In genomic region chr7:22373911-22374310, GRCh38 we compare ENCODE assay signal across 28 cellular contexts. TPM values are rescaled to one million over a fixed set of nuclear protein-coding genes. Genes with fewer than 3 reads are reported as not detected.
"Had no signal": no experiment of that assay in that cellular context is flagged by ENCODE, and none has a peak within 500 bp of the region (broad histone marks: within the 10 kb centered on the region; RNA-seq: fewer than 3 reads in every experiment).

No MANE protein-coding gene starts in this region.

- H3K9me3 ChIP-seq: left lung, lower lobe of right lung, neutrophil, right atrium auricular region, stomach, testis, thyroid gland, transverse colon, upper lobe of left lung, vagina had no signal

- H3K36me3 ChIP-seq: left lung, lower lobe of right lung, neural progenitor cell, neutrophil, right atrium auricular region, stomach, thyroid gland, transverse colon, upper lobe of left lung, vagina had no signal

- DNase-seq: immature natural killer cell; kidney; left colon; left lung; lower lobe of right lung; mammary epithelial cell; mesenchymal stem cell; naive thymus-derived CD8-positive, alpha-beta T cell; nephron progenitor cell; occipital lobe; stimulated activated CD4-positive, alpha-beta T cell treated with anti-CD3 and anti-CD28 coated beads, Interleukin-12 subunit alpha, Interleukin-12 subunit beta, amount 100 ng/mL, for 4 hours; stimulated activated CD4-positive, alpha-beta T cell treated with anti-CD3 and anti-CD28 coated beads, Interleukin-15, amount 100 ng/mL, for 24 hours; stimulated activated CD4-positive, alpha-beta T cell treated with anti-CD3 and anti-CD28 coated beads, Interleukin-2, amount 100 ng/mL, for 24 hours; stimulated activated CD4-positive, alpha-beta T cell treated with anti-CD3 and anti-CD28 coated beads, Interleukin-4, amount 100 ng/mL, for 1 hour; stimulated activated naive B cell treated with anti-CD40 and anti-IgM and Interleukin-4, amounts not matched to agents 10 μg/mL and 1 μg/mL and 100 μg/mL, for 72 hours; stimulated activated naive CD8-positive, alpha-beta T cell treated with anti-CD3 and anti-CD28 coated beads, Interleukin-15, Interleukin-2, amounts not matched to agents 100 U/mL and 50 U/mL, for 24 hours; stomach; testis; thyroid gland; transverse colon; upper lobe of left lung had no signal

- H3K9ac ChIP-seq: neural progenitor cell, parathyroid adenoma had no signal

- H3K27ac ChIP-seq: left lung, lower lobe of right lung, neural progenitor cell, neutrophil, parathyroid adenoma, right atrium auricular region, skin epidermis, stomach, thyroid gland, transverse colon, vagina had no signal

- H3K4me3 ChIP-seq: left lung, lower lobe of right lung, neural progenitor cell, right atrium auricular region, skin epidermis, stomach, testis, thyroid gland, transverse colon, upper lobe of left lung, vagina had no signal

- H3K27me3 ChIP-seq: left lung, neural progenitor cell, neutrophil, right atrium auricular region, stomach, testis, thyroid gland, transverse colon, upper lobe of left lung, vagina had no signal

- H3K4me2 ChIP-seq: neural progenitor cell had no signal

- ATAC-seq: left lung; lower lobe of right lung; naive thymus-derived CD8-positive, alpha-beta T cell; sciatic nerve; stimulated activated naive B cell treated with anti-CD40 and anti-IgM and Interleukin-4, amounts not matched to agents 10 μg/mL and 1 μg/mL and 100 μg/mL, for 72 hours; stimulated activated naive CD8-positive, alpha-beta T cell treated with anti-CD3 and anti-CD28 coated beads, Interleukin-15, Interleukin-2, amounts not matched to agents 100 U/mL and 50 U/mL, for 24 hours had no signal

- H3K79me2 ChIP-seq: parathyroid adenoma had no signal

- H3K4me1 ChIP-seq: left lung, lower lobe of right lung, neural progenitor cell, thyroid gland, vagina had no signal

RNA-seq across cellular contexts. Expression of gene RAPGEF5, which starts 17.0 kb away (rescaled TPM):
- total RNA-seq: naive thymus-derived CD8-positive, alpha-beta T cell had no signal
- polyA plus RNA-seq: naive thymus-derived CD8-positive, alpha-beta T cell had no signal
